8 cellular contexts compared by ENCODE assay signal in genomic region chr14:106308839-106309389, GRCh38.
DNase-seq lines count a peak whose midpoint lies in the region; ATAC-seq and TF ChIP-seq lines count a peak whose summit lies in the region.

No MANE protein-coding gene starts in this region.

- H3K27ac ChIP-seq in DND-41 (ENCODE audit: low read length) (peak overlapping the region; percentile 79), HUES64 (ENCODE audit: low read depth, low read length) (no peak overlapping the region)
- H3K27ac ChIP-seq in effector memory CD4-positive, alpha-beta T cell (ENCODE audit: insufficient read depth, low read length, poor library complexity, severe bottlenecking): no peak overlapping the region

- peak; percentile 82 for ATAC-seq in DND-41 (ENCODE audit: insufficient read depth, low read depth)
- ATAC-seq in GM21367 (IDR thresholded peaks at IDR 0.05; ENCODE audit: unreplicated experiment): peak; percentile 92
- ATAC-seq in omental fat pad (ENCODE audit: low FRiP score): no peak

- H3K9ac ChIP-seq in DND-41 (ENCODE audit: low read depth, low read length): peak overlapping the region; percentile 6; the same call in 1 of the 2 replicates
- no peak overlapping the region for H3K9ac ChIP-seq in HUES64 (ENCODE audit: low read depth, low read length)

- peaks cover 62% of the 10 kb centered on the region for H3K4me1 ChIP-seq in DND-41 (ENCODE audit: insufficient read depth, low read length)
- no peaks in the 10 kb centered on the region for H3K4me1 ChIP-seq in HUES64 (ENCODE audit: insufficient read depth, low read length)
- H3K4me1 ChIP-seq in effector memory CD4-positive, alpha-beta T cell (ENCODE audit: control insufficient read depth, insufficient read depth, low read length, poor library complexity, severe bottlenecking): no peaks in the 10 kb centered on the region

- TF ChIP-seq CTCF in DND-41 (IDR thresholded peaks at IDR 0.05; ENCODE audit: borderline replicate concordance, extremely low read depth, low read length, poor library complexity, severe bottlenecking): peak; percentile 90
- no peak for TF ChIP-seq CTCF in omental fat pad (IDR thresholded peaks at IDR 0.05)

- H3K4me2 ChIP-seq in DND-41 (ENCODE audit: insufficient read depth, low read length): no peak overlapping the region

- H3K9me3 ChIP-seq in DND-41 (ENCODE audit: insufficient read depth, low read length, severe bottlenecking) (no peaks in the 10 kb centered on the region), HUES64 (ENCODE audit: insufficient read depth, low read depth, low read length) (peaks cover 99% of the 10 kb centered on the region)
- no peaks in the 10 kb centered on the region for H3K9me3 ChIP-seq in effector memory CD4-positive, alpha-beta T cell (ENCODE audit: control insufficient read depth, low read length)

- H3K79me2 ChIP-seq in DND-41 (ENCODE audit: insufficient read depth, low read length): no peaks in the 10 kb centered on the region

- peak; percentile 83 for DNase-seq in DND-41
- DNase-seq in activated CD4-positive, alpha-beta T cell treated with anti-CD3 and anti-CD28 coated beads for 4 hours: peak; percentile 55 to 60
- peak; percentile 58 to 66 (median 64) for DNase-seq in effector memory CD4-positive, alpha-beta T cell
- DNase-seq in stimulated activated CD4-positive, alpha-beta T cell treated with anti-CD3 and anti-CD28 coated beads, Interleukin-12 subunit alpha, Interleukin-12 subunit beta, amount 100 ng/mL, for 4 hours: peak; percentile 73
- DNase-seq in DMS79 (lab: John Stamatoyannopoulos, UW): no peak
- no peak for DNase-seq in omental fat pad (ENCODE audit: low spot score)

- H3K36me3 ChIP-seq in DND-41 (ENCODE audit: insufficient read depth, low read length) (no peaks in the 10 kb centered on the region), HUES64 (ENCODE audit: insufficient read depth, low read length) (no peaks in the 10 kb centered on the region)
- H3K36me3 ChIP-seq in effector memory CD4-positive, alpha-beta T cell (ENCODE audit: control insufficient read depth, insufficient read depth, low read length): no peaks in the 10 kb centered on the region

- H4K20me1 ChIP-seq in DND-41 (ENCODE audit: insufficient read depth, low read length): no peaks in the 10 kb centered on the region

- 64% methylated on average over 17 of the region's 17 CpGs for WGBS in HUES64

- H3K4me3 ChIP-seq in DND-41 (ENCODE audit: low read depth in 1 of 2, low read length in 2 of 2) (no peak overlapping the region), HUES64 (ENCODE audit: low read length) (peak overlapping the region; percentile 19; the same call in 1 of the 2 replicates)
- H3K4me3 ChIP-seq in effector memory CD4-positive, alpha-beta T cell (ENCODE audit: insufficient read depth, low read depth, low read length, poor library complexity, severe bottlenecking): no peak overlapping the region

- no peaks in the 10 kb centered on the region for H3K27me3 ChIP-seq in DND-41 (ENCODE audit: insufficient read depth, low read length, poor library complexity)
- H3K27me3 ChIP-seq in HUES64 (ENCODE audit: insufficient read depth, low read length): no peaks in the 10 kb centered on the region
- H3K27me3 ChIP-seq in effector memory CD4-positive, alpha-beta T cell (replicated peaks; ENCODE audit: control insufficient read depth, insufficient read depth, low read length, poor library complexity, severe bottlenecking): no peaks in the 10 kb centered on the region

- H2AFZ ChIP-seq in DND-41 (ENCODE audit: low read depth, low read length): no peak overlapping the region

Comparison
In these comparisons a context has a peak if more than half of its experiments do, and no peak if none do; other contexts are left out.
1. DNase-seq: peak in DND-41 (single experiment), activated CD4-positive, alpha-beta T cell treated with anti-CD3 and anti-CD28 coated beads for 4 hours (2 of 2), effector memory CD4-positive, alpha-beta T cell (3 of 3) and stimulated activated CD4-positive, alpha-beta T cell treated with anti-CD3 and anti-CD28 coated beads, Interleukin-12 subunit alpha, Interleukin-12 subunit beta, amount 100 ng/mL, for 4 hours (single experiment); none in DMS79 (single experiment) and omental fat pad (single experiment).